ENCODE assay signal across 9 cellular contexts in genomic region chr16:90018297-90019200, GRCh38. TPM values are rescaled to one million over a fixed set of nuclear protein-coding genes. Genes with fewer than 3 reads are reported as not detected.
DNase-seq lines count a peak whose midpoint lies in the region; ATAC-seq and TF ChIP-seq lines count a peak whose summit lies in the region.
"Had no signal": no experiment of that assay in that cellular context is flagged by ENCODE, and none has a peak within 500 bp of the region (broad histone marks: within the 10 kb centered on the region; RNA-seq: fewer than 3 reads in every experiment).

No MANE protein-coding gene starts in this region.

- no peaks in the 10 kb centered on the region for H3K79me2 ChIP-seq in KMS-11 (ENCODE audit: insufficient read depth, low read depth)

- H3K4me1 ChIP-seq in BLaER1 treated with 17β-estradiol and CSF1 and Interleukin-3, amounts not matched to agents 10 nM and 100 nM: peaks cover 34 to 55% (median 48%) of the 10 kb centered on the region in 10 experiments
- H3K4me1 ChIP-seq in KMS-11 (ENCODE audit: low read depth, poor library complexity, severe bottlenecking): peaks cover 6% of the 10 kb centered on the region
- peaks cover 4 to 10% of the 10 kb centered on the region in 2 donors for H3K4me1 ChIP-seq in lung (ENCODE audit: control insufficient read depth in 2 of 2, insufficient read depth in 2 of 2, low read length in 2 of 2)
- peaks cover 37% of the 10 kb centered on the region for H3K4me1 ChIP-seq in vagina

- no peaks in the 10 kb centered on the region for H3K9me3 ChIP-seq in BLaER1 treated with 17β-estradiol and CSF1 and Interleukin-3, amounts not matched to agents 10 nM and 100 nM (replicated peaks in 1 of 11)
- H3K9me3 ChIP-seq in lung (ENCODE audit: control insufficient read depth in 2 of 2, insufficient read depth in 1 of 2, low read length in 1 of 2): no peaks in the 10 kb centered on the region
- H3K9me3 ChIP-seq in vagina: no peaks in the 10 kb centered on the region

- H4K20me1 ChIP-seq in BLaER1 treated with 17β-estradiol and CSF1 and Interleukin-3, amounts not matched to agents 10 nM and 100 nM: peaks cover 0 to 29% (median 9%) of the 10 kb centered on the region in 11 experiments; a peak in 10 of 22 replicates
- no peaks in the 10 kb centered on the region for H4K20me1 ChIP-seq in KMS-11 (ENCODE audit: insufficient read depth)

- no peak for TF ChIP-seq POLR2A in vagina (IDR thresholded peaks at IDR 0.05)

- WGBS in lung, 2 donors: 9 to 12% methylated on average over 50 to 61 of the region's 61 CpGs

- DNase-seq in cerebellar cortex (ENCODE audit: low spot score): peak; percentile 64
- no peak for DNase-seq in lung (ENCODE audit: low spot score)
- no peak for DNase-seq in vagina (ENCODE audit: extremely low spot score in 2 of 2)
- no peak for DNase-seq in stimulated activated CD4-positive, alpha-beta T cell treated with anti-CD3 and anti-CD28 coated beads, Interleukin-4, amount 100 ng/mL, for 24 hours

- peak overlapping the region; percentile 43 to 78 (median 62); a peak in 21 of 22 replicates for H3K9ac ChIP-seq in BLaER1 treated with 17β-estradiol and CSF1 and Interleukin-3, amounts not matched to agents 10 nM and 100 nM
- H3K9ac ChIP-seq in KMS-11: no peak overlapping the region

- intact Hi-C loops in vagina (cut with DNase I): no loop called here

- H3K36me3 ChIP-seq in BLaER1 treated with 17β-estradiol and CSF1 and Interleukin-3, amounts not matched to agents 10 nM and 100 nM: no peaks in the 10 kb centered on the region
- H3K36me3 ChIP-seq in KMS-11 (ENCODE audit: insufficient read depth) (no peaks in the 10 kb centered on the region), lung (ENCODE audit: control insufficient read depth in 2 of 2, insufficient read depth in 2 of 2, low read length in 2 of 2) (no peaks in the 10 kb centered on the region), vagina (no peaks in the 10 kb centered on the region)

- peak overlapping the region; percentile 64 to 75 (median 67) for H3K4me3 ChIP-seq in BLaER1 treated with 17β-estradiol and CSF1 and Interleukin-3, amounts not matched to agents 10 nM and 100 nM
- H3K4me3 ChIP-seq in KMS-11 (IDR thresholded peaks at IDR 0.05; ENCODE audit: insufficient read depth, low read depth, low read length) (no peak overlapping the region), lung (peak overlapping the region; percentile 26), vagina (peak overlapping the region; percentile 51 to 87)

- peaks cover 19 to 55% (median 40%) of the 10 kb centered on the region in 11 experiments for H3K27me3 ChIP-seq in BLaER1 treated with 17β-estradiol and CSF1 and Interleukin-3, amounts not matched to agents 10 nM and 100 nM
- H3K27me3 ChIP-seq in KMS-11 (ENCODE audit: insufficient read depth, low read depth) (peaks cover 18% of the 10 kb centered on the region), lung (ENCODE audit: control insufficient read depth, insufficient read depth) (no peaks in the 10 kb centered on the region), vagina (no peaks in the 10 kb centered on the region)

- no peak for ATAC-seq in lung (ENCODE audit: insufficient read depth, low FRiP score)
- no peak for ATAC-seq in GM18867 (IDR thresholded peaks at IDR 0.05; ENCODE audit: unreplicated experiment)
- no peak for ATAC-seq in HG03342 (IDR thresholded peaks at IDR 0.05; ENCODE audit: unreplicated experiment)

- no peak for TF ChIP-seq CTCF in KMS-11 (conservative IDR thresholded peaks at IDR 0.05; ENCODE audit: low read depth, low read length)
- no peak for TF ChIP-seq CTCF in lung (IDR thresholded peaks at IDR 0.05; ENCODE audit: control extremely low read depth, extremely low read depth)
- no peak for TF ChIP-seq CTCF in vagina (IDR thresholded peaks at IDR 0.05)

- peak overlapping the region; percentile 87 to 99 (median 98) for H3K4me2 ChIP-seq in BLaER1 treated with 17β-estradiol and CSF1 and Interleukin-3, amounts not matched to agents 10 nM and 100 nM
- H3K4me2 ChIP-seq in KMS-11: peak overlapping the region; percentile 42

- no peak overlapping the region; the same call in 1 of the 2 replicates for H2AFZ ChIP-seq in KMS-11 (ENCODE audit: low read depth)

- H3K27ac ChIP-seq in BLaER1 treated with 17β-estradiol and CSF1 and Interleukin-3, amounts not matched to agents 10 nM and 100 nM: no peak overlapping the region; a peak in 1 of 22 replicates
- H3K27ac ChIP-seq in KMS-11 (no peak overlapping the region), lung (ENCODE audit: low read depth in 1 of 2, low read length in 1 of 2) (no peak overlapping the region), vagina (peak overlapping the region; percentile 24)

RNA-seq across cellular contexts. Expression of gene DBNDD1, which starts 0.7 kb away (rescaled TPM):
- 1 to 10 TPM; 2.5 to 5.5 TPM for total RNA-seq in lung
- polyA plus RNA-seq in lung: 1 to 10 TPM; 3.6 to 5.8 TPM
- total RNA-seq in vagina: 8.1 TPM

RNA-seq across cellular contexts. Expression of gene PRDM7, which starts 58.6 kb away (rescaled TPM):
- total RNA-seq in lung (not detected), vagina (not detected)
- polyA plus RNA-seq in lung: not detected
- total RNA-seq: myocyte had no signal
